Comparison of ENCODE assay signal across 8 cellular contexts in the genomic region with DNA sequence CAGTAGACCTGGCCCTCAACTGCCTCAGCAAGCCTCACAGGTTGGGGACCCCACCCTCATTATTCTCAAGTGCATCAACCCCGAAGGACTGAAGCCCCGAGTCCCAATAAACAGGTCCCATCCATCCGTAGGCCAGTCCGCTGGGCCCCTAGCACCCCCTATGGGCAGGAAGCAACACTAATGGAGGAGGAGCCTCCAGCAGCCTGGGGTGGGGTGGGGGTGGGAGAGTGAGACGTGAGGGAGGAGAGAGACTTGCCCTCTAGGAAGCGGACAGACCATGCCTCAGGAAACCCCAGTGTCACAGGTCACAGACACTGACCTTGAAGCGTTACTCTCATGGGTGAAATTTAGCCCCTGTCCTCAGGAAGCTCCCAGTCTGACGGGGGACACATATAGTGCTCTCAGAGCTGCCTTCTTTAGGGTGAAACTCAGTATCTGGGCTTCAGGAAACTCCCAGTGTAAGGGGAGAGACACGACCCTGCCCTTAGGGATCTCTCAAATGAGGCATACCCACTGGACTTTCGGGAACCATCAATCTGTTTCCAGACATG.
DNase-seq lines count a peak whose midpoint lies in the region; ATAC-seq lines count a peak whose summit lies in the region.

No MANE protein-coding gene starts in this region.

- H3K4me1 ChIP-seq in iPS-20b (ENCODE audit: insufficient read depth, low read length), result peaks cover 24% of the 10 kb centered on the region

- H3K27ac ChIP-seq in iPS-20b (ENCODE audit: low read length), result no peak overlapping the region

- peak overlapping the region; percentile 35; the same call in 1 of the 2 replicates for H3K9ac ChIP-seq in iPS-20b (ENCODE audit: low read depth, low read length)

- peak overlapping the region; percentile 52 for H3K4me3 ChIP-seq in iPS-20b (ENCODE audit: low read length)

- H3K9me3 ChIP-seq in iPS-20b (ENCODE audit: insufficient read depth, low read depth, low read length), result no peaks in the 10 kb centered on the region

- H3K27me3 ChIP-seq in iPS-20b (ENCODE audit: insufficient read depth, low read length), result peaks cover 33% of the 10 kb centered on the region

- no peaks in the 10 kb centered on the region for H3K36me3 ChIP-seq in iPS-20b (ENCODE audit: insufficient read depth, low read depth, low read length)

- DNase-seq in NCI-H510A (lab: John Stamatoyannopoulos, UW) (peak; percentile 36), NCI-H510A treated with DMSO at 0.1 percent for 48 hours (lab: John Stamatoyannopoulos, UW) (no peak), UCSD-AML1 (lab: John Stamatoyannopoulos, UW; ENCODE audit: unreplicated experiment) (peak; percentile 59), NCI-H524 treated with DMSO at 0.1 percent for 48 hours (lab: John Stamatoyannopoulos, UW) (no peak), COR-L47 (lab: John Stamatoyannopoulos, UW) (no peak)

- ATAC-seq in HG03520 (IDR thresholded peaks at IDR 0.05; ENCODE audit: unreplicated experiment), result peak; percentile 33
- no peak for ATAC-seq in GM19397 (IDR thresholded peaks at IDR 0.05; ENCODE audit: unreplicated experiment)

Comparison
In these comparisons a context has a peak if more than half of its experiments do, and no peak if none do; other contexts are left out.
1. DNase-seq: peak in NCI-H510A (single experiment) and UCSD-AML1 (single experiment); none in NCI-H510A treated with DMSO at 0.1 percent for 48 hours (single experiment), NCI-H524 treated with DMSO at 0.1 percent for 48 hours (single experiment) and COR-L47 (single experiment).